8 cellular contexts compared by ENCODE assay signal in genomic region chr16:90008708-90009145, GRCh38. TPM values are rescaled to one million over a fixed set of nuclear protein-coding genes. Genes with fewer than 3 reads are reported as not detected.
DNase-seq lines count a peak whose midpoint lies in the region; ATAC-seq and TF ChIP-seq lines count a peak whose summit lies in the region.

No MANE protein-coding gene starts in this region.

- H3K36me3 Mint-ChIP-seq in endodermal cell (ENCODE audit: low read depth): peaks cover 5% of the 10 kb centered on the region

- H3K27me3 Mint-ChIP-seq in endodermal cell (ENCODE audit: insufficient read depth): no peaks in the 10 kb centered on the region

- 91% methylated on average over 13 of the region's 13 CpGs for WGBS in smooth muscle cell (ENCODE audit: low lambda C conversion rate)
- 91 to 97% methylated on average over 12 to 13 of the region's 13 CpGs for WGBS in endodermal cell (ENCODE audit: insufficient coverage in 1 of 2, insufficient read length in 1 of 2), 2 experiments

- TF ChIP-seq CTCF in smooth muscle cell (IDR thresholded peaks at IDR 0.05; ENCODE audit: borderline replicate concordance, insufficient read depth, poor library complexity, severe bottlenecking): no peak
- TF ChIP-seq CTCF in endodermal cell (conservative IDR thresholded peaks at IDR 0.05): no peak

- ATAC-seq in GM21381 (IDR thresholded peaks at IDR 0.05; ENCODE audit: unreplicated experiment): peak; percentile 53

- no peak overlapping the region for H2AFZ ChIP-seq in smooth muscle cell (ENCODE audit: low read depth)

- H3K4me1 ChIP-seq in smooth muscle cell (ENCODE audit: low read depth): no peaks in the 10 kb centered on the region
- H3K4me1 ChIP-seq in endodermal cell (ENCODE audit: control insufficient read depth, insufficient read depth, low read length): no peaks in the 10 kb centered on the region

- H3K79me2 ChIP-seq in smooth muscle cell (ENCODE audit: low read depth): no peaks in the 10 kb centered on the region

- H3K9me3 ChIP-seq in smooth muscle cell (replicated peaks; ENCODE audit: low read depth): no peaks in the 10 kb centered on the region
- no peaks in the 10 kb centered on the region for H3K9me3 ChIP-seq in endodermal cell (ENCODE audit: control insufficient read depth, low read length)

- H3K4me3 ChIP-seq in smooth muscle cell (no peak overlapping the region), endodermal cell (ENCODE audit: low read length) (no peak overlapping the region)

- no peak overlapping the region for H3K27ac Mint-ChIP-seq in endodermal cell

- no peaks in the 10 kb centered on the region for H3F3A ChIP-seq in smooth muscle cell (ENCODE audit: low read depth)

- H3K4me1 Mint-ChIP-seq in endodermal cell: no peaks in the 10 kb centered on the region

- H3K9me3 Mint-ChIP-seq in endodermal cell: no peaks in the 10 kb centered on the region

- H3K4me3 Mint-ChIP-seq in endodermal cell: no peak overlapping the region

- H3K36me3 ChIP-seq in smooth muscle cell (ENCODE audit: low read depth) (no peaks in the 10 kb centered on the region), endodermal cell (ENCODE audit: control insufficient read depth, insufficient read depth, low read length) (no peaks in the 10 kb centered on the region)

- peak; percentile 36 for DNase-seq in T follicular helper cell (ENCODE audit: low read depth)
- peak; percentile 44 for DNase-seq in activated naive CD8-positive, alpha-beta T cell treated with anti-CD3 and anti-CD28 coated beads, Interleukin-2, amount 50 U/mL, for 16 hours (ENCODE audit: low read depth, low spot score)
- DNase-seq in stimulated activated CD8-positive, alpha-beta memory T cell treated with anti-CD3 and anti-CD28 coated beads, Interleukin-7, amount 100 ng/mL, for 24 hours (ENCODE audit: low read depth): peak; percentile 22
- no peak for DNase-seq in DMS114 treated with DMSO at 0.1 percent for 48 hours (lab: John Stamatoyannopoulos, UW; ENCODE audit: unreplicated experiment)
- DNase-seq in smooth muscle cell (lab: John Stamatoyannopoulos, UW; ENCODE audit: unreplicated experiment): no peak
- no peak for DNase-seq in HK-2 (ENCODE audit: unreplicated experiment)
- DNase-seq in endodermal cell: no peak

- H3K27me3 ChIP-seq in smooth muscle cell (ENCODE audit: low read depth): no peaks in the 10 kb centered on the region
- no peaks in the 10 kb centered on the region for H3K27me3 ChIP-seq in endodermal cell (ENCODE audit: control insufficient read depth, insufficient read depth, low read length, poor library complexity, severe bottlenecking)

- no peak overlapping the region for H3K9ac ChIP-seq in smooth muscle cell (ENCODE audit: low read depth)
- H3K9ac ChIP-seq in endodermal cell (ENCODE audit: extremely low read depth, low read length, poor library complexity, severe bottlenecking): no peak overlapping the region

- H4K20me1 ChIP-seq in smooth muscle cell (ENCODE audit: low read depth): no peaks in the 10 kb centered on the region

- no peak overlapping the region for H3K4me2 ChIP-seq in smooth muscle cell

- H3K27ac ChIP-seq in smooth muscle cell (ENCODE audit: low read depth) (no peak overlapping the region), endodermal cell (ENCODE audit: low read depth, low read length) (no peak overlapping the region)

RNA-seq across cellular contexts. Expression of gene DBNDD1, which starts 10.5 kb away (rescaled TPM):
- total RNA-seq in smooth muscle cell (3.5 and 3.8 TPM in 2 replicates), endodermal cell (10 to 100 TPM; 31.5 to 32.5 TPM)
- 3.3 and 7.0 TPM in 2 replicates for polyA plus RNA-seq in smooth muscle cell
- 29.9 TPM for polyA plus RNA-seq in endodermal cell (2013, experiment 1 of 2)
- polyA plus RNA-seq in endodermal cell (2013, experiment 2 of 2): 27.8 TPM

Comparison
In these comparisons a context has a peak if more than half of its experiments do, and no peak if none do; other contexts are left out.
1. DNase-seq: peak in T follicular helper cell (single experiment), activated naive CD8-positive, alpha-beta T cell treated with anti-CD3 and anti-CD28 coated beads, Interleukin-2, amount 50 U/mL, for 16 hours (single experiment) and stimulated activated CD8-positive, alpha-beta memory T cell treated with anti-CD3 and anti-CD28 coated beads, Interleukin-7, amount 100 ng/mL, for 24 hours (single experiment); none in DMS114 treated with DMSO at 0.1 percent for 48 hours (single experiment), smooth muscle cell (single experiment), HK-2 (single experiment) and endodermal cell (single experiment).